In the genomic region with DNA sequence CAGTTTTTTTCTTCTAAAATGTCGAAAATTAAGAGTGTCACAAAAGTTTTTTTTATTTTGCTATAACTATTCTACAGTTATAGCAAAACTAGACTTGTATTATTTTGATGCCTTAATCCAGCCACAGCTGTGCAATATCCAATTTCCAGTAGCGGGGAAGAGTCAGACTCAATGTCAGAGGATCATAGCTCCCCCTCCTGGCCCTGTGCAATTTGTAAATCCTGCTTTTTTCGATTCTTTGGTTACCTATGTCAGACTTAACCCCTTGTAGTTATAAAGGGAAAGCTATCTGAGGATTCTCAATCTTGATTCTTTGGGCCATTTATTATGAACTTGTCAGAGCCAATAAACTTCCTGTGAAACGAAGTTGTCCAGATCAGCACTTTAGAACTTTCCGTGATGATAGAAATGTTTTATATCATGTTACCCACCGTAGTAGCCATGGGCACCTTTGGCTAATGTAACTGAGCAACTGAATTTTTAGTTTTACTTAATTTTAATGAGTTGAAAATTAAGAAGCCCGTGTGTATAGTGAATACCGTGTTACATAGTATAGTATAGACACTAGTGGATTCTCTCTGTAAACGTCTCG, we compare ENCODE assay signal across 9 cellular contexts.
DNase-seq lines count a peak whose midpoint lies in the region; ATAC-seq and TF ChIP-seq lines count a peak whose summit lies in the region.
"Had no signal": no experiment of that assay in that cellular context is flagged by ENCODE, and none has a peak within 500 bp of the region (broad histone marks: within the 10 kb centered on the region; RNA-seq: fewer than 3 reads in every experiment).

No MANE protein-coding gene starts in this region.

- no peak for ATAC-seq in aorta (ENCODE audit: low FRiP score)

- DNase-seq in NCI-H146 (lab: John Stamatoyannopoulos, UW) (peak; percentile 10), NCI-H146 treated with DMSO at 0.1 percent for 48 hours (lab: John Stamatoyannopoulos, UW; ENCODE audit: unreplicated experiment) (no peak), LNCaP clone FGC (ENCODE audit: low read depth) (no peak), glutamatergic neuron (peak; percentile 52), T-helper 9 cell (no peak), aorta (no peak)
- peak; percentile 83 for DNase-seq in activated CD4-positive, alpha-beta T cell treated with anti-CD3 and anti-CD28 coated beads, Interleukin-2, amount 10 ng/mL, durations not matched to agents 24 days and 14 days
- peak; percentile 20 for DNase-seq in stimulated activated CD4-positive, alpha-beta T cell treated with anti-CD3 and anti-CD28 coated beads, Interleukin-12 subunit alpha, Interleukin-12 subunit beta, amount 100 ng/mL, for 4 hours

- H3K9me3 Mint-ChIP-seq in activated CD4-positive, alpha-beta T cell treated with anti-CD3 and anti-CD28 coated beads, Interleukin-2, amount 10 ng/mL, durations not matched to agents 24 days and 14 days, result peaks cover 3% of the 10 kb centered on the region
- no peaks in the 10 kb centered on the region for H3K9me3 Mint-ChIP-seq in glutamatergic neuron (ENCODE audit: unreplicated experiment)

- TF ChIP-seq CTCF in LNCaP clone FGC (IDR thresholded peaks at IDR 0.05; ENCODE audit: control insufficient read depth, extremely low read depth, insufficient read depth) (peak; percentile 59), glutamatergic neuron (IDR thresholded peaks at IDR 0.05; ENCODE audit: partially characterized antibody, unreplicated experiment) (peak; percentile 60)

- WGBS in aorta, 2 donors, result 38 to 42% methylated on average over 10 of the region's 10 CpGs

- peaks cover 3% of the 10 kb centered on the region for H3K9me3 ChIP-seq in aorta (ENCODE audit: control insufficient read depth, low read length)
- H3K9me3 ChIP-seq: BLaER1 treated with 17β-estradiol and CSF1 and Interleukin-3, amounts not matched to agents 10 nM and 100 nM had no signal

- no peaks in the 10 kb centered on the region for H3K27me3 ChIP-seq in aorta (ENCODE audit: control insufficient read depth in 1 of 2, insufficient read depth in 2 of 2, low read length in 1 of 2)

- intact Hi-C loops in activated CD4-positive, alpha-beta T cell treated with anti-CD3 and anti-CD28 coated beads, Interleukin-2, amount 10 ng/mL, durations not matched to agents 24 days and 14 days (cut with micrococcal nuclease), result loop anchor here (1.0 to 10.0 kb wide), 5 partner anchors 175 to 750 kb away; partner anchors contain the start of gene PFKFB3
- intact Hi-C loops in aorta (cut with DNase I), result no loop called here

- no peaks in the 10 kb centered on the region for H3K36me3 ChIP-seq in aorta (ENCODE audit: control insufficient read depth in 1 of 2, insufficient read depth in 2 of 2, low read length in 1 of 2)
- H3K36me3 ChIP-seq: BLaER1 treated with 17β-estradiol and CSF1 and Interleukin-3, amounts not matched to agents 10 nM and 100 nM had no signal

- H3K4me1 ChIP-seq in aorta (ENCODE audit: control insufficient read depth in 1 of 2, insufficient read depth in 2 of 2, low read length in 2 of 2), result no peaks in the 10 kb centered on the region

- peak overlapping the region; percentile 31 for H3K27ac Mint-ChIP-seq in activated CD4-positive, alpha-beta T cell treated with anti-CD3 and anti-CD28 coated beads, Interleukin-2, amount 10 ng/mL, durations not matched to agents 24 days and 14 days
- H3K27ac Mint-ChIP-seq in glutamatergic neuron (ENCODE audit: unreplicated experiment), result no peak overlapping the region

- H3K4me1 Mint-ChIP-seq in activated CD4-positive, alpha-beta T cell treated with anti-CD3 and anti-CD28 coated beads, Interleukin-2, amount 10 ng/mL, durations not matched to agents 24 days and 14 days, result peaks cover 22% of the 10 kb centered on the region
- H3K4me1 Mint-ChIP-seq in glutamatergic neuron (ENCODE audit: low read depth, unreplicated experiment), result no peaks in the 10 kb centered on the region

- no peaks in the 10 kb centered on the region for H3K36me3 Mint-ChIP-seq in activated CD4-positive, alpha-beta T cell treated with anti-CD3 and anti-CD28 coated beads, Interleukin-2, amount 10 ng/mL, durations not matched to agents 24 days and 14 days (ENCODE audit: low read depth)
- no peaks in the 10 kb centered on the region for H3K36me3 Mint-ChIP-seq in glutamatergic neuron (ENCODE audit: unreplicated experiment)

- H3K27me3 Mint-ChIP-seq in activated CD4-positive, alpha-beta T cell treated with anti-CD3 and anti-CD28 coated beads, Interleukin-2, amount 10 ng/mL, durations not matched to agents 24 days and 14 days, result peaks cover 11% of the 10 kb centered on the region
- H3K27me3 Mint-ChIP-seq in glutamatergic neuron (ENCODE audit: unreplicated experiment), result no peaks in the 10 kb centered on the region

- H3K4me3 Mint-ChIP-seq in activated CD4-positive, alpha-beta T cell treated with anti-CD3 and anti-CD28 coated beads, Interleukin-2, amount 10 ng/mL, durations not matched to agents 24 days and 14 days, result no peak overlapping the region
- no peak overlapping the region for H3K4me3 Mint-ChIP-seq in glutamatergic neuron (ENCODE audit: unreplicated experiment)

- no peak overlapping the region for H3K4me3 ChIP-seq in LNCaP clone FGC (ENCODE audit: low read depth, low read length)
- H3K4me3 ChIP-seq in aorta (ENCODE audit: low read length in 2 of 2), result no peak overlapping the region
- H3K4me3 ChIP-seq: BLaER1 treated with 17β-estradiol and CSF1 and Interleukin-3, amounts not matched to agents 10 nM and 100 nM had no signal

- no peak overlapping the region for H3K27ac ChIP-seq in aorta (ENCODE audit: low read depth in 1 of 2, low read length in 2 of 2)
- H3K27ac ChIP-seq: BLaER1 treated with 17β-estradiol and CSF1 and Interleukin-3, amounts not matched to agents 10 nM and 100 nM had no signal

Comparison
In these comparisons a context has a peak if more than half of its experiments do, and no peak if none do; other contexts are left out.
1. DNase-seq: peak in NCI-H146 (single experiment), activated CD4-positive, alpha-beta T cell treated with anti-CD3 and anti-CD28 coated beads, Interleukin-2, amount 10 ng/mL, durations not matched to agents 24 days and 14 days (single experiment), glutamatergic neuron (single experiment) and stimulated activated CD4-positive, alpha-beta T cell treated with anti-CD3 and anti-CD28 coated beads, Interleukin-12 subunit alpha, Interleukin-12 subunit beta, amount 100 ng/mL, for 4 hours (single experiment); none in NCI-H146 treated with DMSO at 0.1 percent for 48 hours (single experiment), LNCaP clone FGC (single experiment), T-helper 9 cell (single experiment) and aorta (0 of 2).